In the genomic region with DNA sequence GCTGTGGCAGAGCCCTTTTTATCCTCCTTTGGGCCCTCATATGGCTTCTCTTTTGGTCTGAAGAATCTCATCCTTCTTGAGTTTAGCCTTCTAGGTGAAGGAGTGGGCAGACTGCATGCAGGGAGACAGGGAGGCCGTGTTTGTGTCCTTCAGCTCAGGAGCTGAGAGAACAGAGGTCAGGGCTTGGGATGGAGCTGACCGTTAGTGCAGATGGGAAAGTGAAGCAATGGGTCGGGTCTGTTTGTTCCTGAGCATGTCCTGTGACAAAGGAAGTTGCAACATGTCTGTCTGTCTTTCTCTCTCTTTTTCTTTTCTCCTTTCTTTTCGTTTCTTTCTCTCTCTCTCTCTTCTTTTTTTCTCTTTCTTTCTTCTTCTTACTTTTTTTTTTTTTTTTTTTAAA, we compare ENCODE assay signal across 9 cellular contexts. TPM values are rescaled to one million over a fixed set of nuclear protein-coding genes. Genes with fewer than 3 reads are reported as not detected.
DNase-seq lines count a peak whose midpoint lies in the region; ATAC-seq and TF ChIP-seq lines count a peak whose summit lies in the region.
"Had no signal": no experiment of that assay in that cellular context is flagged by ENCODE, and none has a peak within 500 bp of the region (broad histone marks: within the 10 kb centered on the region; RNA-seq: fewer than 3 reads in every experiment).

No MANE protein-coding gene starts in this region.

- H3K9me3 ChIP-seq in liver (ENCODE audit: control insufficient read depth in 4 of 4, low read length in 3 of 4) = no peaks in the 10 kb centered on the region
- H3K9me3 ChIP-seq in OCI-LY7 (ENCODE audit: low read length) = no peaks in the 10 kb centered on the region

- peaks cover 0 to 3% (median 0%) of the 10 kb centered on the region in 4 donors for H3K36me3 ChIP-seq in liver (ENCODE audit: control insufficient read depth in 4 of 4, insufficient read depth in 3 of 4, low read depth in 1 of 4, low read length in 3 of 4)
- no peaks in the 10 kb centered on the region for H3K36me3 ChIP-seq in OCI-LY7 (ENCODE audit: insufficient read depth, low read length)

- no peak for ATAC-seq in activated naive CD4-positive, alpha-beta T cell treated with anti-CD3 and anti-CD28 coated beads, Interleukin-2, amount 50 U/mL, for 72 hours
- ATAC-seq in GM18517 (IDR thresholded peaks at IDR 0.05; ENCODE audit: unreplicated experiment) = no peak

- no peak overlapping the region for H2AFZ ChIP-seq in OCI-LY7 (ENCODE audit: low read length)

- no peak overlapping the region for H3K9ac ChIP-seq in liver (ENCODE audit: low read depth in 1 of 2, low read length in 2 of 2)

- H3K36me3 Mint-ChIP-seq in activated naive CD4-positive, alpha-beta T cell treated with anti-CD3 and anti-CD28 coated beads, Interleukin-2, amount 50 U/mL, for 72 hours = peaks cover 9 to 15% of the 10 kb centered on the region in 2 donors
- peaks cover 18% of the 10 kb centered on the region for H3K36me3 Mint-ChIP-seq in activated naive CD4-positive, alpha-beta T cell treated with anti-CD3 and anti-CD28 coated beads, Interleukin-2, amount 10 ng/mL, durations not matched to agents 7 days and 5 days
- peaks cover 10% of the 10 kb centered on the region for H3K36me3 Mint-ChIP-seq in type B pancreatic cell

- H3K4me3 ChIP-seq in liver (ENCODE audit: low read depth in 1 of 3, low read length in 3 of 3) (no peak overlapping the region), OCI-LY7 (ENCODE audit: low read depth, low read length, poor library complexity, severe bottlenecking) (no peak overlapping the region)

- no TSS peak for BruUV-seq in OCI-LY7 (replicated peaks; lab: Mats Ljungman, UMichigan)

- no peaks in the 10 kb centered on the region for H3K27me3 ChIP-seq in liver (ENCODE audit: control insufficient read depth in 4 of 4, insufficient read depth in 4 of 4, low read length in 3 of 4)

- H3K27ac ChIP-seq in liver (ENCODE audit: low read depth in 1 of 2, low read length in 2 of 2) (peak overlapping the region; percentile 78 to 91), OCI-LY7 (ENCODE audit: low read depth, low read length, poor library complexity, severe bottlenecking) (no peak overlapping the region)

- H4K20me1 ChIP-seq in OCI-LY7 (ENCODE audit: insufficient read depth, low read length) = no peaks in the 10 kb centered on the region

- peaks cover 36% of the 10 kb centered on the region for H3K4me1 Mint-ChIP-seq in activated naive CD4-positive, alpha-beta T cell treated with anti-CD3 and anti-CD28 coated beads, Interleukin-2, amount 10 ng/mL, durations not matched to agents 7 days and 5 days
- peaks cover 60% of the 10 kb centered on the region for H3K4me1 Mint-ChIP-seq in type B pancreatic cell (ENCODE audit: unreplicated experiment)

- no peaks in the 10 kb centered on the region for H3K9me2 ChIP-seq in OCI-LY7 (ENCODE audit: insufficient read depth, low read length)

- no peak for DNase-seq in activated naive CD4-positive, alpha-beta T cell treated with anti-CD3 and anti-CD28 coated beads, Interleukin-2, amount 50 U/mL, for 72 hours (ENCODE audit: low spot score in 2 of 2)
- DNase-seq in activated naive CD4-positive, alpha-beta T cell treated with anti-CD3 and anti-CD28 coated beads, Interleukin-2, amount 10 ng/mL, durations not matched to agents 7 days and 5 days = no peak
- DNase-seq in amniotic epithelial cell (ENCODE audit: low read depth) = peak; percentile 83
- no peak for DNase-seq in type B pancreatic cell (ENCODE audit: extremely low spot score, unreplicated experiment)
- no peak for DNase-seq in T1000 (lab: John Stamatoyannopoulos, UW)
- DNase-seq in OCI-LY7 (ENCODE audit: low spot score) = no peak
- DNase-seq: NCI-H1417 treated with DMSO at 0.1 percent for 48 hours had no signal

- intact Hi-C loops in OCI-LY7 (cut with micrococcal nuclease; ENCODE audit: unreplicated experiment) = no loop called here

- no peaks in the 10 kb centered on the region for H3K27me3 Mint-ChIP-seq in activated naive CD4-positive, alpha-beta T cell treated with anti-CD3 and anti-CD28 coated beads, Interleukin-2, amount 10 ng/mL, durations not matched to agents 7 days and 5 days
- H3K27me3 Mint-ChIP-seq in type B pancreatic cell = no peaks in the 10 kb centered on the region

- no peaks in the 10 kb centered on the region for H3K9me3 Mint-ChIP-seq in activated naive CD4-positive, alpha-beta T cell treated with anti-CD3 and anti-CD28 coated beads, Interleukin-2, amount 50 U/mL, for 72 hours
- no peaks in the 10 kb centered on the region for H3K9me3 Mint-ChIP-seq in activated naive CD4-positive, alpha-beta T cell treated with anti-CD3 and anti-CD28 coated beads, Interleukin-2, amount 10 ng/mL, durations not matched to agents 7 days and 5 days
- H3K9me3 Mint-ChIP-seq in type B pancreatic cell = peaks cover 3% of the 10 kb centered on the region

- peak overlapping the region; percentile 16 to 39 for H3K27ac Mint-ChIP-seq in activated naive CD4-positive, alpha-beta T cell treated with anti-CD3 and anti-CD28 coated beads, Interleukin-2, amount 50 U/mL, for 72 hours
- H3K27ac Mint-ChIP-seq in activated naive CD4-positive, alpha-beta T cell treated with anti-CD3 and anti-CD28 coated beads, Interleukin-2, amount 10 ng/mL, durations not matched to agents 7 days and 5 days = no peak overlapping the region
- peak overlapping the region; percentile 27 for H3K27ac Mint-ChIP-seq in type B pancreatic cell

- no peak overlapping the region for H3K4me3 Mint-ChIP-seq in activated naive CD4-positive, alpha-beta T cell treated with anti-CD3 and anti-CD28 coated beads, Interleukin-2, amount 10 ng/mL, durations not matched to agents 7 days and 5 days
- no peak overlapping the region for H3K4me3 Mint-ChIP-seq in type B pancreatic cell

- WGBS in liver = 11% methylated on average over 4 of the region's 4 CpGs

- POLR2A ChIA-PET in OCI-LY7 (lab: Charles Lee) = interaction anchor here (0.6 to 1.5 kb wide), 3 partner anchors 8 to 218 kb away, joined by 3 to 4 read pairs (median 3); no protein-coding TSS in a partner anchor

- H3K79me2 ChIP-seq in OCI-LY7 (ENCODE audit: insufficient read depth, low read depth, low read length) = no peaks in the 10 kb centered on the region

- peak; percentile 29 to 56 for TF ChIP-seq RAD21 in liver (IDR thresholded peaks at IDR 0.05)

- no peak overlapping the region for H3K4me2 ChIP-seq in OCI-LY7 (ENCODE audit: low read length)

- CTCF ChIA-PET in activated naive CD4-positive, alpha-beta T cell treated with anti-CD3 and anti-CD28 coated beads, Interleukin-2, amount 10 ng/mL, durations not matched to agents 7 days and 5 days (lab: Charles Lee) = interaction anchor here (0.6 to 2.0 kb wide), 5 partner anchors 10 to 1005 kb away, joined by 3 to 6 read pairs (median 6); no protein-coding TSS in a partner anchor
- CTCF ChIA-PET in OCI-LY7 (lab: Charles Lee; ENCODE audit: unreplicated experiment) = no interaction called here

- H3K4me1 ChIP-seq in liver (ENCODE audit: control insufficient read depth in 4 of 4, insufficient read depth in 4 of 4, low read length in 3 of 4) (peaks cover 18 to 51% (median 27%) of the 10 kb centered on the region in 4 donors), OCI-LY7 (ENCODE audit: insufficient read depth, low read length, poor library complexity, severe bottlenecking) (no peaks in the 10 kb centered on the region)

- TF ChIP-seq CTCF in liver (IDR thresholded peaks at IDR 0.05; ENCODE audit: low read depth, low read length, missing input control) (no peak), type B pancreatic cell (conservative IDR thresholded peaks at IDR 0.05) (no peak), OCI-LY7 (conservative IDR thresholded peaks at IDR 0.05; ENCODE audit: low read length) (no peak)

TF ChIP-seq in liver, 16 proteins besides CTCF, POLR2A, EP300 and RAD21 (continues in another document):
- TF ChIP-seq GABPA (IDR thresholded peaks at IDR 0.05 in 1 of 2, conservative IDR thresholded peaks at IDR 0.05 in 1 of 2) = peak in 1 of 2 donors; percentile 80
- TF ChIP-seq, protein P1, sequence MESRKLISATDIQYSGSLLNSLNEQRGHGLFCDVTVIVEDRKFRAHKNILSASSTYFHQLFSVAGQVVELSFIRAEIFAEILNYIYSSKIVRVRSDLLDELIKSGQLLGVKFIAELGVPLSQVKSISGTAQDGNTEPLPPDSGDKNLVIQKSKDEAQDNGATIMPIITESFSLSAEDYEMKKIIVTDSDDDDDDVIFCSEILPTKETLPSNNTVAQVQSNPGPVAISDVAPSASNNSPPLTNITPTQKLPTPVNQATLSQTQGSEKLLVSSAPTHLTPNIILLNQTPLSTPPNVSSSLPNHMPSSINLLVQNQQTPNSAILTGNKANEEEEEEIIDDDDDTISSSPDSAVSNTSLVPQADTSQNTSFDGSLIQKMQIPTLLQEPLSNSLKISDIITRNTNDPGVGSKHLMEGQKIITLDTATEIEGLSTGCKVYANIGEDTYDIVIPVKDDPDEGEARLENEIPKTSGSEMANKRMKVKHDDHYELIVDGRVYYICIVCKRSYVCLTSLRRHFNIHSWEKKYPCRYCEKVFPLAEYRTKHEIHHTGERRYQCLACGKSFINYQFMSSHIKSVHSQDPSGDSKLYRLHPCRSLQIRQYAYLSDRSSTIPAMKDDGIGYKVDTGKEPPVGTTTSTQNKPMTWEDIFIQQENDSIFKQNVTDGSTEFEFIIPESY (IDR thresholded peaks at IDR 0.05) = peak; percentile 65
- TF ChIP-seq HNF4A (conservative IDR thresholded peaks at IDR 0.05) = peak; percentile 82 to 89
- TF ChIP-seq YY1 (IDR thresholded peaks at IDR 0.05) = peak; percentile 74

RNA-seq across cellular contexts. Expression of gene MAPKAPK2, which starts 14.9 kb away (rescaled TPM):
- 100 to 1,000 TPM in 1 of 2 donors, 10 to 100 TPM in 1; 69.4 to 116 TPM for total RNA-seq in activated naive CD4-positive, alpha-beta T cell treated with anti-CD3 and anti-CD28 coated beads, Interleukin-2, amount 50 U/mL, for 72 hours
- total RNA-seq in liver (10 to 100 TPM in 1 of 2 donors, 1 to 10 TPM in 1; 9.1 to 20.3 TPM), type B pancreatic cell (ENCODE audit: low replicate concordance) (62.3 and 63.1 TPM in 2 replicates), OCI-LY7 (2022) (39.9 and 46.5 TPM in 2 replicates)
- 10 to 100 TPM in 1 of 2 donors, 1 to 10 TPM in 1; 7.5 to 24.5 TPM for polyA plus RNA-seq in liver
- total RNA-seq in OCI-LY7 (2014; rRNA removed; shearing (Covaris generic)) = 14.5 and 16.3 TPM in 2 replicates
